Comparison of ENCODE assay signal across 8 cellular contexts in genomic region chr7:116213361-116214155, GRCh38. TPM values are rescaled to one million over a fixed set of nuclear protein-coding genes. Genes with fewer than 3 reads are reported as not detected.
DNase-seq lines count a peak whose midpoint lies in the region; TF ChIP-seq lines count a peak whose summit lies in the region.

No MANE protein-coding gene starts in this region.

- no peaks in the 10 kb centered on the region for H3K9me3 ChIP-seq in duodenal mucosa (ENCODE audit: control insufficient read depth in 1 of 2, low read length in 2 of 2)

- POLR2A ChIA-PET in GM10248 (lab: Yijun Ruan, JAX), result no interaction called here

- no peaks in the 10 kb centered on the region for H3K36me3 ChIP-seq in duodenal mucosa (ENCODE audit: control insufficient read depth in 1 of 2, insufficient read depth in 2 of 2, low read length in 2 of 2)

- no peaks in the 10 kb centered on the region for H3K27me3 ChIP-seq in duodenal mucosa (ENCODE audit: control insufficient read depth in 1 of 2, insufficient read depth in 2 of 2, low read length in 2 of 2)

- peak; percentile 77 for DNase-seq in COLO829 (ENCODE audit: low spot score)
- DNase-seq in renal cortical epithelial cell (ENCODE audit: low read depth), result peak; percentile 46
- no peak for DNase-seq in GM10248 (ENCODE audit: extremely low spot score)
- no peak for DNase-seq in cerebellar cortex (ENCODE audit: low spot score)
- no peak for DNase-seq in stimulated activated CD8-positive, alpha-beta memory T cell treated with anti-CD3 and anti-CD28 coated beads, Interleukin-4, amount 100 ng/mL, for 48 hours
- no peak for DNase-seq in NCI-H2081 treated with DMSO at 0.1 percent for 48 hours (lab: John Stamatoyannopoulos, UW)

- no peak overlapping the region for H3K9ac ChIP-seq in duodenal mucosa (ENCODE audit: low read depth in 1 of 2, low read length in 2 of 2)

- H3K27ac ChIP-seq in duodenal mucosa (ENCODE audit: low read depth, low read length), result peak overlapping the region; percentile 13

- TF ChIP-seq CTCF in GM10248 (IDR thresholded peaks at IDR 0.05; ENCODE audit: control extremely low read depth, extremely low read depth, low read depth, missing control alignments), result no peak

- CTCF ChIA-PET in GM10248 (lab: Yijun Ruan, JAX), result interaction anchor here (1.0 to 5.9 kb wide), 4 partner anchors 12 to 42 kb away, joined by 3 to 64 read pairs (median 12); no protein-coding TSS in a partner anchor

- peak overlapping the region; percentile 5 to 26 for H3K4me3 ChIP-seq in duodenal mucosa (ENCODE audit: low read depth in 1 of 2, low read length in 2 of 2)

- H3K4me1 ChIP-seq in duodenal mucosa (ENCODE audit: control insufficient read depth in 1 of 2, insufficient read depth in 2 of 2, low read length in 2 of 2), result peaks cover 38 to 43% of the 10 kb centered on the region in 2 donors

TF ChIP-seq in PFSK-1, 5 proteins besides CTCF, POLR2A, EP300 and RAD21:
- no peak for TF ChIP-seq TAF1 (IDR thresholded peaks at IDR 0.05; ENCODE audit: borderline replicate concordance, insufficient read depth, low read length)
- 0 out of 2 replicates have a peak, but pooled peaks have one; percentile 50 for TF ChIP-seq SIN3A (IDR thresholded peaks at IDR 0.05; ENCODE audit: borderline replicate concordance, insufficient read depth, low read length)
- TF ChIP-seq POLR2AphosphoS5 (IDR thresholded peaks at IDR 0.05; ENCODE audit: low read depth, low read length), result peak; percentile 24; the same call in 1 of the 2 replicates

RNA-seq across cellular contexts. Expression of gene TES, which starts 3.2 kb away (rescaled TPM):
- 169 TPM for polyA plus RNA-seq in PFSK-1 (2012; ENCODE audit: insufficient read length, low read depth)
- total RNA-seq in renal cortical epithelial cell, result 198 and 315 TPM in 2 replicates

Comparison
In these comparisons a context has a peak if more than half of its experiments do, and no peak if none do; other contexts are left out.
1. DNase-seq: peak in COLO829 (single experiment) and renal cortical epithelial cell (single experiment); none in GM10248 (single experiment), cerebellar cortex (single experiment), stimulated activated CD8-positive, alpha-beta memory T cell treated with anti-CD3 and anti-CD28 coated beads, Interleukin-4, amount 100 ng/mL, for 48 hours (single experiment) and NCI-H2081 treated with DMSO at 0.1 percent for 48 hours (single experiment).